Comparison of ENCODE assay signal across 27 cellular contexts in the genomic region with DNA sequence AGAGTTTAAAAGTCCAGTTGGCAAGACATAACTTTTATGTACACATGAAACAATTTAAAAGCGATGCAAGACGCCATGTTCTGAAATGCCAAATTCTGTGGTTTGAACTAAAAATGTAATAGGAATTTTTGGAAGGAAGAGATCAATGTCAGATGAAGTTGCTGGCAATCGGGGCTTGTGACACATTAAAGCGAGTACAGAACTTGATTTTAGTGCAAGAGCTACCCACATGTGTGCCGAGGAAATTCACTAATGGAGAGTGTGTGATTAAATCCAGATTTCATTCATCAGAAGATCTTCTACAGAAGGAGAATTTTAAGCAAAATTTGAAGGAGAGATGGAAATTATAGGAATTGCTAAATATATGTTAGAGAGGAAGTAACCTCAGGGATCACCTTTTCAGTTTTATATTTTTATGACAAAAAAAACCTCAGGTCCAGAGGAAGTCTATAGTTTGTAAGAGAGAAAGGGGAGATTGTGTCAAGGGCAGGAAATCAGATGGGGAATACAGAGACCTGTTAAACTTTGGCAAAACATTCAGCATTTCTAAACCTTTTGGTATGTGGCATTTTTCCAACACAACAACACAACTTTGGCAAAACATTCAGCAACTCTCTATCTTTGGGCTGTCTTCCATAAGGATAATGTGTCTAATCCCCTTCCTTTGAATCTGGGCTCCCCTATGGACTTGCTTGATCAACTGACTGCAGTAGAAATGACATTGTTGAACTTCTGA.
DNase-seq lines count a peak whose midpoint lies in the region; ATAC-seq and TF ChIP-seq lines count a peak whose summit lies in the region.
"Had no signal": no experiment of that assay in that cellular context is flagged by ENCODE, and none has a peak within 500 bp of the region (broad histone marks: within the 10 kb centered on the region; RNA-seq: fewer than 3 reads in every experiment).

No MANE protein-coding gene starts in this region.

- POLR2A ChIA-PET in BJ (lab: Charles Lee) = no interaction called here

- H3K27me3 ChIP-seq in BJ (ENCODE audit: control insufficient read depth, insufficient read depth, low read length) = no peaks in the 10 kb centered on the region
- H3K27me3 ChIP-seq: gastroesophageal sphincter, left lung, MG63, sigmoid colon, upper lobe of right lung had no signal

- CTCF ChIA-PET in BJ (lab: Yijun Ruan, JAX) = interaction anchor here (0.8 to 1.2 kb wide), 2 partner anchors 11 to 83 kb away, joined by 3 read pairs; no protein-coding TSS in a partner anchor

- TF ChIP-seq CTCF in BJ (IDR thresholded peaks at IDR 0.05; ENCODE audit: insufficient read depth, low read depth, low read length) (no peak), choroid plexus epithelial cell (conservative IDR thresholded peaks at IDR 0.05; ENCODE audit: low read depth, low read length) (no peak)

- H3K4me3 ChIP-seq in BJ (ENCODE audit: low read depth, low read length) (no peak overlapping the region), choroid plexus epithelial cell (ENCODE audit: low read depth, low read length) (no peak overlapping the region)
- H3K4me3 ChIP-seq: gastroesophageal sphincter, HAP-1, left lung, MG63, sigmoid colon, SK-N-MC, upper lobe of right lung had no signal

- no peak for ATAC-seq in HG03175 (IDR thresholded peaks at IDR 0.05; ENCODE audit: unreplicated experiment)
- ATAC-seq: gastroesophageal sphincter; left lung; stimulated activated memory B cell treated with anti-CD40 and anti-IgM and Interleukin-4, amounts not matched to agents 10 μg/mL and 1 μg/mL and 100 μg/mL, for 72 hours; T-helper 17 cell; upper lobe of right lung had no signal

- DNase-seq in BJ (ENCODE audit: low read depth) (peak; percentile 25), M059J (ENCODE audit: low read depth) (peak; percentile 44), choroid plexus epithelial cell (ENCODE audit: low read depth) (peak; percentile 69), iris pigment epithelial cell (ENCODE audit: low read depth) (peak; percentile 68), AML-193 (lab: John Stamatoyannopoulos, UW) (no peak), NCI-H1048 (lab: John Stamatoyannopoulos, UW) (no peak), NCI-H345 (lab: John Stamatoyannopoulos, UW) (no peak)
- DNase-seq: activated gamma-delta T cell; activated naive CD8-positive, alpha-beta T cell treated with anti-CD3 and anti-CD28 coated beads, Interleukin-2, amount 10 ng/mL, durations not matched to agents 7 days and 5 days; activated T-cell treated with anti-CD3 and anti-CD28 coated beads, Interleukin-2, amount 50 U/mL, for 1 hour; CD4-positive, CD25-positive, alpha-beta regulatory T cell; hippocampal formation; left lung; mesendoderm; MG63; NCI-H1417; NCI-H2081; sigmoid colon; stimulated activated CD4-positive, alpha-beta T cell treated with anti-CD3 and anti-CD28 coated beads, Interleukin-4, amount 100 ng/mL, for 4 hours; substantia nigra; T-helper 17 cell; upper lobe of right lung had no signal

- no peaks in the 10 kb centered on the region for H3K36me3 ChIP-seq in BJ (ENCODE audit: control insufficient read depth, insufficient read depth, low read length)
- H3K36me3 ChIP-seq: gastroesophageal sphincter, HAP-1, left lung, MG63, sigmoid colon, upper lobe of right lung had no signal

Comparison
In these comparisons a context has a peak if more than half of its experiments do, and no peak if none do; other contexts are left out.
1. DNase-seq: peak in BJ (single experiment), M059J (single experiment), choroid plexus epithelial cell (single experiment) and iris pigment epithelial cell (single experiment); none in AML-193 (0 of 2), NCI-H1048 (single experiment) and NCI-H345 (single experiment).